Comparison of ENCODE assay signal across 8 cellular contexts in the genomic region with DNA sequence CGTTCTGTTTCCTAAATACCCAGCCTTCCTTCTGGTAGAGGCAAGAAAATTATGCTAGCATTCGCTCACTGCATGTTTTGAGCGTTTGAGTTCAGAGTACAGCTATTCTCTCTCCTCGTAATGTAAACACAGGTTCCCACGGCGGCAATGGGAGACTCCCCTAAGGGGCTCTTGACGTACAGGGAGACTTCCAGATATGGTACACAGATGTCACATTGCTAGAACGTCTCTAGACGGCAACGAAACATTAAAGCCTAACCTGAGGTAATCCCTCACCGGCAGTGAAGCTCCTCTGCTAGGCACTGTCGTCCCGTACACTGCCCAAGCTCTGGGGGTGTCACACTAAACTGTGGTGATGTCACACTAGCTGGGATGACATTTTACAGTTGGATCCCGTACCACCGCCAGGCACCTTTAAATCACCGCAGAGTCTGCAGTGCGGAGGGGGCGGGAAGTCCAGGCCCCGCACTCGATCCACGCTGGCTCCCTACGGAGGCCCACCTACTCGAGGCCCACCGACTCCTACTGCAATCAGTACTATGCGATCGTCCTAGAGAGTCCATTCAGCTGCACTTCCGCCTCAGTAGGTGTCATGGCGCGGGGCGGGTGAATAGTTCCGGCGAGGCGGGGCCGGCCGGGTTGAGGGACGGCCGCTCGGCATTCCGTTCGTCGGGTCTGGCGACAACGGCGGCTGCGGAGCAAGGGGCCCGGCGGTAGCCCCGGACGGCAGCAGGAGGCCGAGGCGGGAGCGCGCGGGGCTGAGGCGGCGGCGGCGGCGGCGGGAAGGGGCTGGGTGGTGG. TPM values are rescaled to one million over a fixed set of nuclear protein-coding genes. Genes with fewer than 3 reads are reported as not detected.
DNase-seq lines count a peak whose midpoint lies in the region; ATAC-seq and TF ChIP-seq lines count a peak whose summit lies in the region.

Gene HIPK1 (plus strand): TSS at position 375 of the 800 bp plus-strand sequence.

- WGBS in testis, 2 donors = 0% methylated on average over 43 to 56 of the region's 60 CpGs

- POLR2A ChIA-PET in GM10248 (lab: Yijun Ruan, JAX) = interaction anchor here (0.9 to 4.6 kb wide), 11 partner anchors 11 to 117 kb away, joined by 3 to 40 read pairs (median 3); partner anchors contain the start of genes AP4B1, DCLRE1B and RSBN1

- ATAC-seq in HG02588 (IDR thresholded peaks at IDR 0.05; ENCODE audit: unreplicated experiment) = peak; percentile 67
- ATAC-seq in activated naive CD4-positive, alpha-beta T cell treated with anti-CD3 and anti-CD28 coated beads, Interleukin-2, amount 50 U/mL, for 72 hours = peak; percentile 50 to 76

- H2AFZ ChIP-seq in osteoblast (ENCODE audit: low read length) = peak within 1 kb of the TSS; percentile 97

- H3K4me1 ChIP-seq in osteoblast (ENCODE audit: insufficient read depth, low read length) (peaks cover 26% of the 10 kb centered on the region), testis (peaks cover 29% of the 10 kb centered on the region)

- CTCF ChIA-PET in GM10248 (lab: Yijun Ruan, JAX) = interaction anchor here (0.7 to 5.9 kb wide), 13 partner anchors 11 to 857 kb away, joined by 3 to 35 read pairs (median 7); partner anchors contain the start of gene LRIG2

- H3K4me2 ChIP-seq in osteoblast (ENCODE audit: insufficient read depth, low read length) = peak within 1 kb of the TSS; percentile 95

- no peaks in the 10 kb centered on the region for H3K9me3 Mint-ChIP-seq in activated naive CD4-positive, alpha-beta T cell treated with anti-CD3 and anti-CD28 coated beads, Interleukin-2, amount 50 U/mL, for 72 hours

- TF ChIP-seq POLR2A in testis (IDR thresholded peaks at IDR 0.05) = no peak

- peaks cover 46% of the 10 kb centered on the region for H3K79me2 ChIP-seq in osteoblast (ENCODE audit: insufficient read depth, low read length)

- H3K36me3 ChIP-seq in osteoblast (ENCODE audit: insufficient read depth, low read length) (peaks cover 3% of the 10 kb centered on the region), testis (ENCODE audit: low read depth, missing control alignments) (no peaks in the 10 kb centered on the region)

- intact Hi-C loops in testis (cut with DNase I; ENCODE audit: low total_unique reads) = loop anchor here (2.0 kb wide), 1 partner anchor 24 kb away; the partner anchor contains the start of genes AP4B1 and DCLRE1B

- peak within 1 kb of the TSS; percentile 99 to 100 for H3K27ac Mint-ChIP-seq in activated naive CD4-positive, alpha-beta T cell treated with anti-CD3 and anti-CD28 coated beads, Interleukin-2, amount 50 U/mL, for 72 hours

- peaks cover 0 to 5% of the 10 kb centered on the region in 2 donors for H3K36me3 Mint-ChIP-seq in activated naive CD4-positive, alpha-beta T cell treated with anti-CD3 and anti-CD28 coated beads, Interleukin-2, amount 50 U/mL, for 72 hours

- H3K9me3 ChIP-seq in osteoblast (ENCODE audit: low read depth, low read length) (no peaks in the 10 kb centered on the region), testis (no peaks in the 10 kb centered on the region)

- DNase-seq in GM10248 (ENCODE audit: extremely low spot score) = peak; percentile 92
- DNase-seq in NCI-H1092 (lab: John Stamatoyannopoulos, UW) = peak; percentile 90
- DNase-seq in SKM-1 (lab: John Stamatoyannopoulos, UW; ENCODE audit: unreplicated experiment) = peak; percentile 77
- peak; percentile 87 to 94 for DNase-seq in activated naive CD4-positive, alpha-beta T cell treated with anti-CD3 and anti-CD28 coated beads, Interleukin-2, amount 50 U/mL, for 72 hours (ENCODE audit: low spot score in 2 of 2)
- DNase-seq in glomerular endothelial cell (ENCODE audit: extremely low read depth, low read depth, low spot score) = no peak
- DNase-seq in osteoblast (ENCODE audit: insufficient read length, low spot score, missing footprints) = peak; percentile 95
- DNase-seq in testis = peak; percentile 97

- peak within 1 kb of the TSS; percentile 98 for H3K4me3 ChIP-seq in osteoblast (ENCODE audit: insufficient read depth, low read length)
- peak within 1 kb of the TSS; percentile 84 to 96 for H3K4me3 ChIP-seq in testis

- peaks cover 37% of the 10 kb centered on the region for H4K20me1 ChIP-seq in osteoblast (ENCODE audit: insufficient read depth, low read length)

- no peak for TF ChIP-seq CTCF in GM10248 (IDR thresholded peaks at IDR 0.05; ENCODE audit: control extremely low read depth, extremely low read depth, low read depth, missing control alignments)
- TF ChIP-seq CTCF in osteoblast (IDR thresholded peaks at IDR 0.05; ENCODE audit: extremely low read depth, low read depth, low read length) = no peak
- peak in 2 of 3 experiments; percentile 10 to 22 for TF ChIP-seq CTCF in testis (IDR thresholded peaks at IDR 0.05)

- H3K27ac ChIP-seq in osteoblast (ENCODE audit: low read depth, low read length) (peak within 1 kb of the TSS; percentile 95), testis (peak within 1 kb of the TSS; percentile 87 to 95)

- H3K27me3 ChIP-seq in osteoblast (ENCODE audit: insufficient read depth, low read length) (no peaks in the 10 kb centered on the region), testis (no peaks in the 10 kb centered on the region)

RNA-seq across cellular contexts. Expression of gene HIPK1, which starts in this region (rescaled TPM):
- total RNA-seq in activated naive CD4-positive, alpha-beta T cell treated with anti-CD3 and anti-CD28 coated beads, Interleukin-2, amount 50 U/mL, for 72 hours = 10 to 100 TPM; 43.7 to 75.8 TPM
- 23.9 and 33.6 TPM in 2 replicates for total RNA-seq in glomerular endothelial cell
- 22.7 and 23.9 TPM in 2 replicates for total RNA-seq in osteoblast
- total RNA-seq in testis = 100 to 1,000 TPM; 102 to 128 TPM
- polyA plus RNA-seq in testis (ENCODE audit: insufficient read depth, low read depth, low replicate concordance) = 116 TPM

Comparison
In these comparisons a context has a peak if more than half of its experiments do, and no peak if none do; other contexts are left out.
1. CTCF ChIP-seq: peak in testis (2 of 3); none in GM10248 (single experiment) and osteoblast (single experiment).